In genomic region chr1:59914791-59915190, GRCh38 we compare ENCODE assay signal across 2 cellular contexts. TPM values are rescaled to one million over a fixed set of nuclear protein-coding genes. Genes with fewer than 3 reads are reported as not detected.
"Had no signal": no experiment of that assay in that cellular context is flagged by ENCODE, and none has a peak within 500 bp of the region (broad histone marks: within the 10 kb centered on the region; RNA-seq: fewer than 3 reads in every experiment).

No MANE protein-coding gene starts in this region.

RNA-seq across cellular contexts. Expression of gene CYP2J2, which starts 11.8 kb away (rescaled TPM):
- total RNA-seq: HT-29 had no signal
- polyA plus RNA-seq: IMR-90 had no signal
